Comparison of ENCODE assay signal across 18 cellular contexts in genomic region chr17:40895106-40895730, GRCh38. TPM values are rescaled to one million over a fixed set of nuclear protein-coding genes. Genes with fewer than 3 reads are reported as not detected.
"Had no signal": no experiment of that assay in that cellular context is flagged by ENCODE, and none has a peak within 500 bp of the region (broad histone marks: within the 10 kb centered on the region; RNA-seq: fewer than 3 reads in every experiment).

No MANE protein-coding gene starts in this region.

- H3K27ac ChIP-seq: colonic mucosa, heart left ventricle, testis had no signal

- H3K9me3 Mint-ChIP-seq: activated naive CD4-positive, alpha-beta T cell treated with anti-CD3 and anti-CD28 coated beads for 36 hours; activated T-helper 17 cell treated with anti-CD3 and anti-CD28 coated beads, Interleukin-2, amount 50 U/mL, for 72 hours; natural killer cell treated with Interleukin-12 subunit alpha and Interleukin-12 subunit beta and Interleukin-15 and Interleukin-18, amount 100 ng/mL, for 72 hours; stimulated activated naive CD8-positive, alpha-beta T cell treated with anti-CD3 and anti-CD28 coated beads, Interleukin-15, amount 100 ng/mL, for 72 hours had no signal

- H3K4me3 ChIP-seq: colonic mucosa, heart left ventricle, testis had no signal

- H3K27me3 ChIP-seq: colonic mucosa, testis had no signal

- H3K4me3 Mint-ChIP-seq: activated naive CD4-positive, alpha-beta T cell treated with anti-CD3 and anti-CD28 coated beads for 36 hours; activated T-helper 17 cell treated with anti-CD3 and anti-CD28 coated beads, Interleukin-2, amount 50 U/mL, for 72 hours; natural killer cell treated with Interleukin-12 subunit alpha and Interleukin-12 subunit beta and Interleukin-15 and Interleukin-18, amount 100 ng/mL, for 72 hours; stimulated activated naive CD8-positive, alpha-beta T cell treated with anti-CD3 and anti-CD28 coated beads, Interleukin-15, amount 100 ng/mL, for 72 hours had no signal

- H3K27ac Mint-ChIP-seq: activated naive CD4-positive, alpha-beta T cell treated with anti-CD3 and anti-CD28 coated beads for 36 hours; activated T-helper 17 cell treated with anti-CD3 and anti-CD28 coated beads, Interleukin-2, amount 50 U/mL, for 72 hours; natural killer cell treated with Interleukin-12 subunit alpha and Interleukin-12 subunit beta and Interleukin-15 and Interleukin-18, amount 100 ng/mL, for 72 hours; stimulated activated naive CD8-positive, alpha-beta T cell treated with anti-CD3 and anti-CD28 coated beads, Interleukin-15, amount 100 ng/mL, for 72 hours had no signal

- H3K36me3 Mint-ChIP-seq: natural killer cell treated with Interleukin-12 subunit alpha and Interleukin-12 subunit beta and Interleukin-15 and Interleukin-18, amount 100 ng/mL, for 72 hours had no signal

- DNase-seq: activated CD4-positive, alpha-beta T cell treated with anti-CD3 and anti-CD28 coated beads, Interleukin-2, amount 50 U/mL, for 1 hour; activated naive CD4-positive, alpha-beta T cell treated with anti-CD3 and anti-CD28 coated beads for 36 hours; activated T-cell treated with anti-CD3 and anti-CD28 coated beads for 4 hours; colonic mucosa; foreskin melanocyte; heart left ventricle; stimulated activated CD4-positive, alpha-beta T cell treated with anti-CD3 and anti-CD28 coated beads, Interleukin-15, amount 100 ng/mL, for 24 hours; stimulated activated CD4-positive, alpha-beta T cell treated with anti-CD3 and anti-CD28 coated beads, Interleukin-4, amount 100 ng/mL, for 24 hours; stimulated activated naive CD8-positive, alpha-beta T cell treated with anti-CD3 and anti-CD28 coated beads, Interleukin-15, amount 100 ng/mL, for 72 hours; testis had no signal

- H3K4me1 Mint-ChIP-seq: activated T-helper 17 cell treated with anti-CD3 and anti-CD28 coated beads, Interleukin-2, amount 50 U/mL, for 72 hours; stimulated activated naive CD8-positive, alpha-beta T cell treated with anti-CD3 and anti-CD28 coated beads, Interleukin-15, amount 100 ng/mL, for 72 hours had no signal

- H3K36me3 ChIP-seq: colonic mucosa, heart left ventricle had no signal

- H3K9me3 ChIP-seq: colonic mucosa, heart left ventricle, testis had no signal

- H3K4me1 ChIP-seq: colonic mucosa, heart left ventricle, testis had no signal

RNA-seq across cellular contexts. Expression of gene KRT20, which starts 10.2 kb away (rescaled TPM):
- total RNA-seq: activated CD8-positive, alpha-beta memory T cell treated with anti-CD3 and anti-CD28 coated beads for 36 hours; activated naive CD4-positive, alpha-beta T cell treated with anti-CD3 and anti-CD28 coated beads for 36 hours; activated T-helper 17 cell treated with anti-CD3 and anti-CD28 coated beads, Interleukin-2, amount 50 U/mL, for 72 hours; cardiac septum; heart left ventricle; lung microvascular endothelial cell; natural killer cell treated with Interleukin-12 subunit alpha and Interleukin-12 subunit beta and Interleukin-15 and Interleukin-18, amount 100 ng/mL, for 72 hours; omental fat pad; skeletal muscle tissue; testis had no signal

RNA-seq across cellular contexts. Expression of gene KRT12, which starts 28.2 kb away (rescaled TPM):
- total RNA-seq: activated CD8-positive, alpha-beta memory T cell treated with anti-CD3 and anti-CD28 coated beads for 36 hours; activated naive CD4-positive, alpha-beta T cell treated with anti-CD3 and anti-CD28 coated beads for 36 hours; activated T-helper 17 cell treated with anti-CD3 and anti-CD28 coated beads, Interleukin-2, amount 50 U/mL, for 72 hours; cardiac septum; heart left ventricle; lung microvascular endothelial cell; natural killer cell treated with Interleukin-12 subunit alpha and Interleukin-12 subunit beta and Interleukin-15 and Interleukin-18, amount 100 ng/mL, for 72 hours; omental fat pad; skeletal muscle tissue; urinary bladder had no signal

RNA-seq across cellular contexts. Expression of gene KRT23, which starts 42.2 kb away (rescaled TPM):
- total RNA-seq: activated CD8-positive, alpha-beta memory T cell treated with anti-CD3 and anti-CD28 coated beads for 36 hours; activated naive CD4-positive, alpha-beta T cell treated with anti-CD3 and anti-CD28 coated beads for 36 hours; natural killer cell treated with Interleukin-12 subunit alpha and Interleukin-12 subunit beta and Interleukin-15 and Interleukin-18, amount 100 ng/mL, for 72 hours had no signal
